ENCODE assay signal across 1 cellular context in the genomic region with DNA sequence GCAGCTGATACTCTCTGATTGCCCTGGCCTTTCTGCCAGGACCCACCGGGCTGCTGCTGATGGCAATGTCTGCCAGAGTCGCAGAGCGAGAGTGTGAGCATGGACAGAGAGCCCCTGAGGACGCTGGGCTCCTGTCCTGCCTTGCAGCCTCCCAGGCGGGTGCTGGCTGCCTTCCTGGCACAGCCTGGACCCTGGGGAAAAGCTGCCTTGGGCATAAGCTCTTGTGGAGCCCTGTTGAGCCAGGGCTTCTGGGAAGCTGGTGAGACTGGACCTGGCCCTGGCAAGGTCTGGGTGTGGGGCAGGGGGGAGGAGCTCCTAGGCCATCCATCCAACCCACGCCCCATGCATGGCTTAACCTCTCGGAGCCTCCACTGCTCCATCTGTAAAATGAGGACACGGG.
TF ChIP-seq lines count a peak whose summit lies in the region.

No MANE protein-coding gene starts in this region.

TF ChIP-seq in SK-N-SH treated with all-trans-retinoic acid at 6 μM for 48 hours, 23 proteins besides CTCF, POLR2A, EP300 and RAD21 (continued from another document):
- TF ChIP-seq, protein P1, sequence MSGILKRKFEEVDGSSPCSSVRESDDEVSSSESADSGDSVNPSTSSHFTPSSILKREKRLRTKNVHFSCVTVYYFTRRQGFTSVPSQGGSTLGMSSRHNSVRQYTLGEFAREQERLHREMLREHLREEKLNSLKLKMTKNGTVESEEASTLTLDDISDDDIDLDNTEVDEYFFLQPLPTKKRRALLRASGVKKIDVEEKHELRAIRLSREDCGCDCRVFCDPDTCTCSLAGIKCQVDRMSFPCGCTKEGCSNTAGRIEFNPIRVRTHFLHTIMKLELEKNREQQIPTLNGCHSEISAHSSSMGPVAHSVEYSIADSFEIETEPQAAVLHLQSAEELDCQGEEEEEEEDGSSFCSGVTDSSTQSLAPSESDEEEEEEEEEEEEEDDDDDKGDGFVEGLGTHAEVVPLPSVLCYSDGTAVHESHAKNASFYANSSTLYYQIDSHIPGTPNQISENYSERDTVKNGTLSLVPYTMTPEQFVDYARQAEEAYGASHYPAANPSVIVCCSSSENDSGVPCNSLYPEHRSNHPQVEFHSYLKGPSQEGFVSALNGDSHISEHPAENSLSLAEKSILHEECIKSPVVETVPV (CRISPR knock-in tag; IDR thresholded peaks at IDR 0.05): no peak
- TF ChIP-seq SNAI2 (CRISPR knock-in tag; IDR thresholded peaks at IDR 0.05) (no peak), RARB (CRISPR knock-in tag; IDR thresholded peaks at IDR 0.05) (no peak)
